In the genomic region with DNA sequence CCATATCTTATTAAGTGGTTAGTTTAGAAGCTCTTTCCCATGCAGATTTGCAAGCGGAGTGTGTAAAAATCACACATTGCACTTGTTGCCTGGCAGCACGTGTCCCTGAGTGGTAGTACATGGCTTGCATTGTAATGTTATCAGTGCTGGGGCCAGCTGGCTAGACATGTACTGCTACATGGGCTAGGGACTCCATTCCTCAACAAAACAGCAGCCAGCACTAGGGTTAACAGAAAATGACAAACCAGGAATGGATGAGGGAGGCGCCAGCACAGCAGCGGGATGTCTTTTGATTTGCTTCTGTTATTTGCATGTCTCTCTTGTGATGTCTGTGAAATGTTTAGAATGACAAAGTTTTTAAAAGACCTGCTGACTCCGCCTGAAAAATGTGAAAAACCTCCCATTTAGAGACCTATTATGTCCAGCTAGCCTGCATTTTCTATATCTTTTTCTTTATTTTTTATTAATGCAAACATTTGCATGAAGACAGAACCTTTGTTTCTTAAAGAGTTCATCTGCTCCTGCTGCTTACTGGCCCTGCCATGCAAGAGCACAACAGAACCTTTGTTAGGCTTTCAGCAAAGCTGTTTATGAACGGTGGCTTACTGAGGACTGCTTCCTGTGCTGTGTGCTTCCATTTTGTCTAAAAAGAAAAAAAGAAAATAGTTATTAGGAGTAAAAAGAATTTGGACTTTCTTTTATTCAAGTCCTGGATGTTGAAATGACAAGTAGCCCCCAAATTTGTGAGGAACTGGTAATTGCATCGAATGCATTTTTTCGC, we compare ENCODE assay signal across 11 cellular contexts. TPM values are rescaled to one million over a fixed set of nuclear protein-coding genes. Genes with fewer than 3 reads are reported as not detected.
DNase-seq lines count a peak whose midpoint lies in the region; ATAC-seq, FAIRE-seq and TF ChIP-seq lines count a peak whose summit lies in the region.
"Had no signal": no experiment of that assay in that cellular context is flagged by ENCODE, and none has a peak within 500 bp of the region (broad histone marks: within the 10 kb centered on the region; RNA-seq: fewer than 3 reads in every experiment).

No MANE protein-coding gene starts in this region.

- intact Hi-C loops in MCF 10A (cut with micrococcal nuclease) (no loop called here), mammary epithelial cell (cut with micrococcal nuclease) (no loop called here)

- H3K27me3 Mint-ChIP-seq in MCF 10A (ENCODE audit: insufficient read depth, unreplicated experiment): no peaks in the 10 kb centered on the region
- H3K27me3 Mint-ChIP-seq: activated naive CD8-positive, alpha-beta T cell treated with anti-CD3 and anti-CD28 coated beads, Interleukin-2, amount 10 ng/mL, durations not matched to agents 7 days and 5 days had no signal

- TF ChIP-seq CTCF in MCF 10A (IDR thresholded peaks at IDR 0.05; ENCODE audit: unreplicated experiment) (no peak), mammary epithelial cell (conservative IDR thresholded peaks at IDR 0.05 in 1 of 2, IDR thresholded peaks at IDR 0.05 in 1 of 2; ENCODE audit: extremely low read depth in 1 of 2, insufficient read depth in 1 of 2, low read depth in 1 of 2, low read length in 2 of 2) (no peak), astrocyte of the spinal cord (IDR thresholded peaks at IDR 0.05; ENCODE audit: low read depth, low read length) (no peak), suprapubic skin (IDR thresholded peaks at IDR 0.05) (no peak)

- H3K4me2 ChIP-seq in mammary epithelial cell (ENCODE audit: insufficient read depth, low read depth, low read length): no peak overlapping the region

- no peaks in the 10 kb centered on the region for H3K79me2 ChIP-seq in mammary epithelial cell (ENCODE audit: insufficient read depth, low read length)

- H3K4me3 Mint-ChIP-seq in MCF 10A (ENCODE audit: unreplicated experiment): no peak overlapping the region
- H3K4me3 Mint-ChIP-seq: activated naive CD8-positive, alpha-beta T cell treated with anti-CD3 and anti-CD28 coated beads, Interleukin-2, amount 10 ng/mL, durations not matched to agents 7 days and 5 days had no signal

- peak; percentile 58 for FAIRE-seq in islet of Langerhans (lab: Jason Lieb, UNC)
- FAIRE-seq: G401.6 had no signal

- in situ Hi-C loops in mammary epithelial cell (cut with MboI; ENCODE audit: low sequenced_read_pairs in 2 of 2) (no loop called here), astrocyte of the spinal cord (cut with HindIII; ENCODE audit: low sequenced_read_pairs) (no loop called here)

- no peaks in the 10 kb centered on the region for H3K27me3 ChIP-seq in mammary epithelial cell (ENCODE audit: insufficient read depth, low read length)
- H3K27me3 ChIP-seq in suprapubic skin: no peaks in the 10 kb centered on the region

- H3K9me3 Mint-ChIP-seq in MCF 10A (ENCODE audit: unreplicated experiment): no peaks in the 10 kb centered on the region
- H3K9me3 Mint-ChIP-seq: activated naive CD8-positive, alpha-beta T cell treated with anti-CD3 and anti-CD28 coated beads, Interleukin-2, amount 10 ng/mL, durations not matched to agents 7 days and 5 days had no signal

- BruUV-seq in MCF 10A (replicated peaks; lab: Mats Ljungman, UMichigan) (no TSS peak), mammary epithelial cell (replicated peaks; lab: Mats Ljungman, UMichigan) (no TSS peak)

- TF ChIP-seq POLR2A in suprapubic skin (IDR thresholded peaks at IDR 0.05): no peak

- H3K36me3 ChIP-seq in mammary epithelial cell (ENCODE audit: insufficient read depth, low read length) (no peaks in the 10 kb centered on the region), suprapubic skin (no peaks in the 10 kb centered on the region)

- peaks cover 12% of the 10 kb centered on the region for H3K4me1 Mint-ChIP-seq in MCF 10A (ENCODE audit: insufficient read depth, unreplicated experiment)

- H3K36me3 Mint-ChIP-seq in MCF 10A (ENCODE audit: insufficient read depth, unreplicated experiment): no peaks in the 10 kb centered on the region
- H3K36me3 Mint-ChIP-seq: activated naive CD8-positive, alpha-beta T cell treated with anti-CD3 and anti-CD28 coated beads, Interleukin-2, amount 10 ng/mL, durations not matched to agents 7 days and 5 days had no signal

- POLR2A ChIA-PET in MCF 10A (lab: Yijun Ruan, JAX): no interaction called here

- CTCF ChIA-PET in MCF 10A (lab: Yijun Ruan, JAX) (interaction anchor here (1.6 kb wide), 1 partner anchor 10 kb away, joined by 3 read pairs; no protein-coding TSS in a partner anchor), mammary epithelial cell (lab: Charles Lee; ENCODE audit: low non-redundant PET) (no interaction called here)

- no peak for TF ChIP-seq EP300 in suprapubic skin (IDR thresholded peaks at IDR 0.05)

- no peak overlapping the region for H2AFZ ChIP-seq in mammary epithelial cell (ENCODE audit: low read depth, low read length)

- DNase-seq in MCF 10A (ENCODE audit: unreplicated experiment) (no peak), mammary epithelial cell (no peak), astrocyte of the spinal cord (ENCODE audit: low read depth, low spot score) (peak; percentile 5), suprapubic skin (ENCODE audit: low spot score in 2 of 2) (no peak), NCI-H1092 treated with DMSO at 0.1 percent for 48 hours (lab: John Stamatoyannopoulos, UW) (no peak), SHP77 (lab: John Stamatoyannopoulos, UW) (no peak)
- DNase-seq: activated CD4-positive, alpha-beta T cell treated with anti-CD3 and anti-CD28 coated beads, Interleukin-2, amount 50 U/mL, for 48 hours; activated naive CD8-positive, alpha-beta T cell treated with anti-CD3 and anti-CD28 coated beads, Interleukin-2, amount 10 ng/mL, durations not matched to agents 7 days and 5 days had no signal

- no peaks in the 10 kb centered on the region for H3K9me3 ChIP-seq in mammary epithelial cell (replicated peaks; ENCODE audit: insufficient read depth, low read length)
- no peaks in the 10 kb centered on the region for H3K9me3 ChIP-seq in suprapubic skin

- H3K9ac ChIP-seq in mammary epithelial cell (ENCODE audit: insufficient read depth, low read length): no peak overlapping the region

- dilution Hi-C loops in mammary epithelial cell (cut with HindIII; ENCODE audit: low sequenced_read_pairs): no loop called here

- H3K27ac ChIP-seq in mammary epithelial cell (ENCODE audit: insufficient read depth, low read depth, low read length): no peak overlapping the region
- peak overlapping the region; percentile 51 for H3K27ac ChIP-seq in suprapubic skin

- H3K4me3 ChIP-seq in mammary epithelial cell (replicated peaks in 1 of 3; ENCODE audit: insufficient read depth in 1 of 3, low read depth in 2 of 3, low read length in 3 of 3): no peak overlapping the region
- no peak overlapping the region for H3K4me3 ChIP-seq in astrocyte of the spinal cord (ENCODE audit: low read depth, low read length)
- no peak overlapping the region for H3K4me3 ChIP-seq in suprapubic skin

- peaks cover 11% of the 10 kb centered on the region for H3K4me1 ChIP-seq in mammary epithelial cell (ENCODE audit: insufficient read depth, low read length)
- H3K4me1 ChIP-seq in suprapubic skin: peaks cover 9% of the 10 kb centered on the region

- H4K20me1 ChIP-seq in mammary epithelial cell (ENCODE audit: insufficient read depth, low read length): no peaks in the 10 kb centered on the region

- ATAC-seq in HG03565 (IDR thresholded peaks at IDR 0.05; ENCODE audit: unreplicated experiment): no peak

- 69% methylated on average over 8 of the region's 8 CpGs for WGBS in mammary epithelial cell (ENCODE audit: low coverage, missing lambda C conversion rate)
- WGBS in suprapubic skin: 73% methylated on average over 8 of the region's 8 CpGs

- H3K27ac Mint-ChIP-seq in MCF 10A (ENCODE audit: low read depth, unreplicated experiment): peak overlapping the region; percentile 76
- H3K27ac Mint-ChIP-seq: activated naive CD8-positive, alpha-beta T cell treated with anti-CD3 and anti-CD28 coated beads, Interleukin-2, amount 10 ng/mL, durations not matched to agents 7 days and 5 days had no signal

RNA-seq across cellular contexts. Expression of a gene that starts 40.7 kb away (rescaled TPM):
- total RNA-seq in MCF 10A (2022) (19.2 and 22.0 TPM in 2 replicates), mammary epithelial cell (10 to 100 TPM; 25.7 to 35.0 TPM), suprapubic skin (100 to 1,000 TPM in 1 of 4 donors, 10 to 100 TPM in 3; 34.9 to 117 (median 48.1) TPM)
- polyA plus RNA-seq in mammary epithelial cell: 31.6 TPM
- polyA minus RNA-seq in mammary epithelial cell: 25.9 TPM

RNA-seq across cellular contexts. Expression of a gene that starts 58.9 kb away (rescaled TPM):
- total RNA-seq in MCF 10A (2022) (0.88 and 1.0 TPM in 2 replicates), mammary epithelial cell (1 to 10 TPM; 2.7 to 5.7 TPM), suprapubic skin (100 to 1,000 TPM in 2 of 4 donors, 10 to 100 TPM in 2; 52.2 to 308 (median 90.4) TPM)
- polyA plus RNA-seq in mammary epithelial cell: 3.8 TPM
- polyA minus RNA-seq in mammary epithelial cell: 7.0 TPM

Comparison
In these comparisons a context has a peak if more than half of its experiments do, and no peak if none do; other contexts are left out.
1. RNA of a gene that starts 58.9 kb away (total RNA-seq): 52.2 to 308 TPM in suprapubic skin; 2.7 to 5.7 TPM in mammary epithelial cell and 0.88 to 1.0 TPM in MCF 10A; every median in the first group is over 4 times any median in the second.